ENCODE assay signal across 13 cellular contexts in the genomic region with DNA sequence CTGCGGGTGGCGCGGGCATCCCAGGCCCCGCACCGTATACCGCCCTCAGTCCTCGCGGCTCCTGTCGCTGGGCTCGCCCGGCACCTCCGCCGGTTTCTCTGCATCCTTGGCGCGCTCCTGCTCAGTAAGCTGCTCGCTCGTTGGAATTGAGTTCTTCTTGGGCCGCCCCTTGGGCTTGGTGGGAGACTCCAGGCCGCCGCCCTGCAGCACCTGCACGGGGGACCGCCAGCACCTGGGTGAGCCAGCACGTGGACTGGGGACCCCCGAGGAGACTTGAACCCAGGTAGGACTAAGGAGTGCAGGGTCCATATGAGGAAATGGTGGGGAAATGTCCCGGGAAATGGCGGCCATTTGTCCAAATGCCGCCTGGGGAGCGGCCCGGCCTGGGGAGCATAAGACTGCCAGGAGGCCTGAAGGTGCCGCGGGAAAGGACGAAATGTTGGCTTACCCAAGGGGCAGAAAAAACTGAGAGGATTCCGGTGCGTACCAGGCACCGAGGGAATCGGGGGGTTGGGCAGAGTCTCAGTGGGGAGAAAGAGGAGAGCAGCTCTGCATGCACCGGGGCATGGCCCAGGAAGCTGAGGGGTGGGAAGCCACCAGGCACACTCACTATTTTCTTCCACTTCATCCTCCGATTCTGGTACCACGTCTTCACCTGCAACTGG. TPM values are rescaled to one million over a fixed set of nuclear protein-coding genes. Genes with fewer than 3 reads are reported as not detected.
DNase-seq lines count a peak whose midpoint lies in the region; ATAC-seq lines count a peak whose summit lies in the region.
"Had no signal": no experiment of that assay in that cellular context is flagged by ENCODE, and none has a peak within 500 bp of the region (broad histone marks: within the 10 kb centered on the region; RNA-seq: fewer than 3 reads in every experiment).

No MANE protein-coding gene starts in this region.

- no peak overlapping the region for H2BK15ac ChIP-seq in mesendoderm (replicated peaks; ENCODE audit: low read depth)

- no peaks in the 10 kb centered on the region for H3K79me1 ChIP-seq in mesendoderm (ENCODE audit: low read length)

- H3K27ac ChIP-seq in mesendoderm (ENCODE audit: low read depth, low read length) (no peak overlapping the region), stomach smooth muscle (ENCODE audit: low read length) (peak overlapping the region; percentile 93)
- H3K27ac ChIP-seq: pancreas, tibial nerve had no signal

- no peak overlapping the region for H3K56ac ChIP-seq in mesendoderm (ENCODE audit: low read length)

- peak overlapping the region; percentile 31 for H3K4me2 ChIP-seq in mesendoderm (ENCODE audit: low read length)

- H3K36me3 ChIP-seq in mesendoderm (ENCODE audit: control insufficient read depth, insufficient read depth, low read length) (no peaks in the 10 kb centered on the region), stomach smooth muscle (ENCODE audit: control insufficient read depth in 2 of 2, insufficient read depth in 2 of 2, low read length in 2 of 2) (peaks cover 9 to 27% of the 10 kb centered on the region in 2 donors)
- H3K36me3 ChIP-seq: pancreas, tibial nerve had no signal

- DNase-seq in activated naive CD4-positive, alpha-beta T cell treated with anti-CD3 and anti-CD28 coated beads, Interleukin-2, amount 10 ng/mL, durations not matched to agents 7 days and 5 days: no peak
- DNase-seq in activated naive CD4-positive, alpha-beta T cell treated with anti-CD3 and anti-CD28 coated beads for 36 hours: no peak
- DNase-seq in activated naive CD8-positive, alpha-beta T cell treated with anti-CD3 and anti-CD28 coated beads for 36 hours: no peak
- DNase-seq in mesendoderm: no peak
- DNase-seq in Kasumi-1 (lab: John Stamatoyannopoulos, UW): no peak
- DNase-seq: central memory CD4-positive, alpha-beta T cell; MV-4-11; NCI-H446 had no signal

- H3K9me3 Mint-ChIP-seq in activated naive CD4-positive, alpha-beta T cell treated with anti-CD3 and anti-CD28 coated beads, Interleukin-2, amount 10 ng/mL, durations not matched to agents 7 days and 5 days: peaks cover 8% of the 10 kb centered on the region
- H3K9me3 Mint-ChIP-seq in activated naive CD4-positive, alpha-beta T cell treated with anti-CD3 and anti-CD28 coated beads for 36 hours: no peaks in the 10 kb centered on the region
- peaks cover 3% of the 10 kb centered on the region for H3K9me3 Mint-ChIP-seq in activated naive CD8-positive, alpha-beta T cell treated with anti-CD3 and anti-CD28 coated beads for 36 hours

- H3K18ac ChIP-seq in mesendoderm (ENCODE audit: low read length): no peak overlapping the region

- CTCF ChIA-PET in activated naive CD4-positive, alpha-beta T cell treated with anti-CD3 and anti-CD28 coated beads, Interleukin-2, amount 10 ng/mL, durations not matched to agents 7 days and 5 days (lab: Charles Lee): interaction anchor here (1.2 to 1.5 kb wide), 2 partner anchors 9 to 125 kb away, joined by 3 to 5 read pairs; no protein-coding TSS in a partner anchor
- CTCF ChIA-PET in activated naive CD4-positive, alpha-beta T cell treated with anti-CD3 and anti-CD28 coated beads for 36 hours (lab: Charles Lee): interaction anchor here (1.0 kb wide), 1 partner anchor 11 kb away, joined by 4 read pairs; no protein-coding TSS in a partner anchor

- peak overlapping the region; percentile 96 for H3K23ac ChIP-seq in mesendoderm (ENCODE audit: low read length)

- no peak overlapping the region for H2BK120ac ChIP-seq in mesendoderm (ENCODE audit: low read depth, low read length)

- H3K27ac Mint-ChIP-seq in activated naive CD4-positive, alpha-beta T cell treated with anti-CD3 and anti-CD28 coated beads, Interleukin-2, amount 10 ng/mL, durations not matched to agents 7 days and 5 days: peak overlapping the region; percentile 34
- no peak overlapping the region for H3K27ac Mint-ChIP-seq in activated naive CD4-positive, alpha-beta T cell treated with anti-CD3 and anti-CD28 coated beads for 36 hours
- no peak overlapping the region for H3K27ac Mint-ChIP-seq in activated naive CD8-positive, alpha-beta T cell treated with anti-CD3 and anti-CD28 coated beads for 36 hours

- H3K9me3 ChIP-seq in stomach smooth muscle (ENCODE audit: control insufficient read depth in 2 of 2, low read length in 2 of 2): no peaks in the 10 kb centered on the region
- H3K9me3 ChIP-seq: pancreas had no signal

- no peak overlapping the region for H4K8ac ChIP-seq in mesendoderm (ENCODE audit: low read depth, low read length)

- H2AK5ac ChIP-seq in mesendoderm (ENCODE audit: low read length): no peak overlapping the region

- H3K4me3 ChIP-seq in mesendoderm (ENCODE audit: low read length): no peak overlapping the region
- peak overlapping the region; percentile 90 to 95 for H3K4me3 ChIP-seq in stomach smooth muscle (ENCODE audit: low read length in 2 of 2)

- intact Hi-C loops in activated naive CD4-positive, alpha-beta T cell treated with anti-CD3 and anti-CD28 coated beads for 36 hours (cut with micrococcal nuclease): loop anchor here (1.0 to 10.0 kb wide), 4 partner anchors 8 to 797 kb away; partner anchors contain the start of genes FAM120A and FAM120AOS

- H4K5ac ChIP-seq in mesendoderm (ENCODE audit: low read length): no peak overlapping the region

- WGBS in mesendoderm (ENCODE audit: extremely low coverage, insufficient coverage, low lambda C conversion rate): no CpG with 5 or more reads among the region's 39 CpGs

- H3K9ac ChIP-seq in mesendoderm (ENCODE audit: low read length) (no peak overlapping the region), stomach smooth muscle (ENCODE audit: low read length in 2 of 2) (peak overlapping the region; percentile 83 to 92)

- no peaks in the 10 kb centered on the region for H3K79me2 ChIP-seq in mesendoderm (ENCODE audit: control insufficient read depth, insufficient read depth, low read length)

- peaks cover 16% of the 10 kb centered on the region for H3K4me1 ChIP-seq in mesendoderm (ENCODE audit: control insufficient read depth, low read depth, low read length)
- H3K4me1 ChIP-seq in stomach smooth muscle (ENCODE audit: control insufficient read depth, insufficient read depth, low read length): peaks cover 56% of the 10 kb centered on the region

- peak overlapping the region; percentile 19 for H3K4me3 Mint-ChIP-seq in activated naive CD4-positive, alpha-beta T cell treated with anti-CD3 and anti-CD28 coated beads, Interleukin-2, amount 10 ng/mL, durations not matched to agents 7 days and 5 days
- no peak overlapping the region for H3K4me3 Mint-ChIP-seq in activated naive CD4-positive, alpha-beta T cell treated with anti-CD3 and anti-CD28 coated beads for 36 hours
- H3K4me3 Mint-ChIP-seq in activated naive CD8-positive, alpha-beta T cell treated with anti-CD3 and anti-CD28 coated beads for 36 hours: peak overlapping the region; percentile 12

- no peak overlapping the region for H2BK5ac ChIP-seq in mesendoderm (ENCODE audit: low read length)

- peaks cover 15% of the 10 kb centered on the region for H3K36me3 Mint-ChIP-seq in activated naive CD4-positive, alpha-beta T cell treated with anti-CD3 and anti-CD28 coated beads, Interleukin-2, amount 10 ng/mL, durations not matched to agents 7 days and 5 days
- no peaks in the 10 kb centered on the region for H3K36me3 Mint-ChIP-seq in activated naive CD4-positive, alpha-beta T cell treated with anti-CD3 and anti-CD28 coated beads for 36 hours (ENCODE audit: low read depth)
- peaks cover 11% of the 10 kb centered on the region for H3K36me3 Mint-ChIP-seq in activated naive CD8-positive, alpha-beta T cell treated with anti-CD3 and anti-CD28 coated beads for 36 hours

- ATAC-seq in HG03439 (IDR thresholded peaks at IDR 0.05; ENCODE audit: unreplicated experiment) (no peak), HG02852 (IDR thresholded peaks at IDR 0.05; ENCODE audit: unreplicated experiment) (no peak)

- H3K4ac ChIP-seq in mesendoderm (ENCODE audit: low read depth, low read length): no peak overlapping the region

- peaks cover 54% of the 10 kb centered on the region for H3K4me1 Mint-ChIP-seq in activated naive CD4-positive, alpha-beta T cell treated with anti-CD3 and anti-CD28 coated beads, Interleukin-2, amount 10 ng/mL, durations not matched to agents 7 days and 5 days
- H3K4me1 Mint-ChIP-seq in activated naive CD4-positive, alpha-beta T cell treated with anti-CD3 and anti-CD28 coated beads for 36 hours (ENCODE audit: low read depth): peaks cover 38% of the 10 kb centered on the region
- H3K4me1 Mint-ChIP-seq in activated naive CD8-positive, alpha-beta T cell treated with anti-CD3 and anti-CD28 coated beads for 36 hours: peaks cover 32% of the 10 kb centered on the region

- H3K27me3 Mint-ChIP-seq in activated naive CD4-positive, alpha-beta T cell treated with anti-CD3 and anti-CD28 coated beads, Interleukin-2, amount 10 ng/mL, durations not matched to agents 7 days and 5 days: peaks cover 96% of the 10 kb centered on the region
- peaks cover 72% of the 10 kb centered on the region for H3K27me3 Mint-ChIP-seq in activated naive CD4-positive, alpha-beta T cell treated with anti-CD3 and anti-CD28 coated beads for 36 hours (ENCODE audit: low read depth)
- peaks cover 86% of the 10 kb centered on the region for H3K27me3 Mint-ChIP-seq in activated naive CD8-positive, alpha-beta T cell treated with anti-CD3 and anti-CD28 coated beads for 36 hours

- peaks cover 55% of the 10 kb centered on the region for H3K27me3 ChIP-seq in mesendoderm (ENCODE audit: insufficient read depth, low read length, poor library complexity)
- peaks cover 4% of the 10 kb centered on the region in 2 donors for H3K27me3 ChIP-seq in stomach smooth muscle (ENCODE audit: control insufficient read depth in 1 of 2, insufficient read depth in 2 of 2, low read length in 2 of 2)

RNA-seq across cellular contexts. Expression of gene BARX1, which starts 2.9 kb away (rescaled TPM):
- under 1 TPM; 0.17 to 0.21 TPM for total RNA-seq in activated naive CD4-positive, alpha-beta T cell treated with anti-CD3 and anti-CD28 coated beads for 36 hours
- 1 to 10 TPM; 2.9 to 3.8 TPM for total RNA-seq in activated naive CD8-positive, alpha-beta T cell treated with anti-CD3 and anti-CD28 coated beads for 36 hours
- 4.1 TPM for polyA plus RNA-seq in mesendoderm (2013, experiment 1 of 2)
- 3.7 TPM for polyA plus RNA-seq in mesendoderm (2013, experiment 2 of 2)
- total RNA-seq: tibial nerve had no signal
